ENCODE assay signal across 29 cellular contexts in the genomic region with DNA sequence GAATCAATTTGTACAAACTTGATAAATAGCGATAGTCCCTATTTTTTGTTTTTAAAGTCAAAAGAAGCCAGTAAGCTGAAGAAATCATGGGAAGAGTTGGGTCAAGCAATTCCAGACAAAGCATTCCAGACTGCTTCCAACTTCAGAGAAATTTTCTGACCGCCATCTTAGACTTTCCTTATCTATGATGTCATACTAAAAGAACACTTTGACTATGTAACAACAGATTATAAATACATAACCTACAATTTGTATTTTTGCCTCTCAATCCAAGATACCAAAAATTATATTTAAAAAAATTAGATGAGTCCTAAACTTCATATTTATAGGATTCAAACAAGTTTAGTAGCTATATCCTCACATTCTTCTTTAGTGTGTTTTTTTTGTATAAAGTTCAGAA.
"Had no signal": no experiment of that assay in that cellular context is flagged by ENCODE, and none has a peak within 500 bp of the region (broad histone marks: within the 10 kb centered on the region; RNA-seq: fewer than 3 reads in every experiment).

No MANE protein-coding gene starts in this region.

- H3K9me3 Mint-ChIP-seq: dendritic cell treated with granulocyte-macrophage colony-stimulating factor and Interleukin-4, amounts not matched to agents 40 ng/mL and 50 ng/mL, for 4 days; effector memory CD8-positive, alpha-beta T cell; endodermal cell had no signal

- H3K9me3 ChIP-seq: colonic mucosa, esophagus muscularis mucosa, esophagus squamous epithelium, gastrocnemius medialis, gastroesophageal sphincter, heart left ventricle, heart right ventricle had no signal

- H3K36me3 ChIP-seq: colonic mucosa, esophagus muscularis mucosa, esophagus squamous epithelium, gastrocnemius medialis, gastroesophageal sphincter, heart left ventricle, heart right ventricle had no signal

- FAIRE-seq: colon, endometrium, endothelial cell of umbilical vein, frontal cortex had no signal

- H3K27ac Mint-ChIP-seq: dendritic cell treated with granulocyte-macrophage colony-stimulating factor and Interleukin-4, amounts not matched to agents 40 ng/mL and 50 ng/mL, for 4 days; effector memory CD8-positive, alpha-beta T cell; endodermal cell had no signal

- H3K4me3 Mint-ChIP-seq: dendritic cell treated with granulocyte-macrophage colony-stimulating factor and Interleukin-4, amounts not matched to agents 40 ng/mL and 50 ng/mL, for 4 days; effector memory CD8-positive, alpha-beta T cell; endodermal cell had no signal

- DNase-seq: colonic mucosa; cortex of kidney; dermis blood vessel endothelial cell; dorsolateral prefrontal cortex; effector CD4-positive, alpha-beta T cell; effector CD8-positive, alpha-beta T cell; effector memory CD4-positive, alpha-beta T cell; effector memory CD8-positive, alpha-beta T cell; endodermal cell; erythroblast; esophagus squamous epithelium; foreskin fibroblast; foreskin keratinocyte; foreskin melanocyte; gastrocnemius medialis; glutamatergic neuron; head of caudate nucleus; heart left ventricle; heart right ventricle had no signal

- H3K27me3 Mint-ChIP-seq: dendritic cell treated with granulocyte-macrophage colony-stimulating factor and Interleukin-4, amounts not matched to agents 40 ng/mL and 50 ng/mL, for 4 days had no signal

- H3K4me1 ChIP-seq: colonic mucosa, esophagus muscularis mucosa, foreskin keratinocyte, gastrocnemius medialis, gastroesophageal sphincter, heart left ventricle, heart right ventricle had no signal

- H3K27me3 ChIP-seq: colonic mucosa, esophagus muscularis mucosa, esophagus squamous epithelium, foreskin keratinocyte, gastrocnemius medialis, gastroesophageal sphincter, heart left ventricle had no signal

- ATAC-seq: effector memory CD8-positive, alpha-beta T cell; esophagus mucosa; foreskin keratinocyte; gastrocnemius medialis; gastroesophageal sphincter; heart left ventricle; heart right ventricle had no signal

- H3K4me3 ChIP-seq: colonic mucosa, coronary artery, dorsolateral prefrontal cortex, esophagus muscularis mucosa, esophagus squamous epithelium, gastrocnemius medialis, gastroesophageal sphincter, heart left ventricle, heart right ventricle had no signal

- H3K27ac ChIP-seq: colonic mucosa, coronary artery, dorsolateral prefrontal cortex, epithelial cell of prostate, esophagus muscularis mucosa, esophagus squamous epithelium, foreskin keratinocyte, gastrocnemius medialis, gastroesophageal sphincter, heart left ventricle, heart right ventricle had no signal
